21 cellular contexts compared by ENCODE assay signal in genomic region chr17:66398059-66398458, GRCh38.
DNase-seq lines count a peak whose midpoint lies in the region; ATAC-seq and TF ChIP-seq lines count a peak whose summit lies in the region.
"Had no signal": no experiment of that assay in that cellular context is flagged by ENCODE, and none has a peak within 500 bp of the region (broad histone marks: within the 10 kb centered on the region; RNA-seq: fewer than 3 reads in every experiment).

No MANE protein-coding gene starts in this region.

- H3K4me1 ChIP-seq in H9 (ENCODE audit: insufficient read depth, low read length), result no peaks in the 10 kb centered on the region
- peaks cover 4 to 30% (median 16%) of the 10 kb centered on the region in 4 donors for H3K4me1 ChIP-seq in liver (ENCODE audit: control insufficient read depth in 4 of 4, insufficient read depth in 4 of 4, low read length in 3 of 4)
- H3K4me1 ChIP-seq: SJSA1, thyroid gland had no signal

- H3K27ac ChIP-seq in H9 (ENCODE audit: insufficient read length, low read depth, low read length), result no peak overlapping the region
- no peak overlapping the region for H3K27ac ChIP-seq in liver (ENCODE audit: low read depth in 1 of 2, low read length in 2 of 2)
- H3K27ac ChIP-seq: coronary artery, KMS-11, PC-9, SJSA1, thyroid gland had no signal

- H2BK12ac ChIP-seq in H9 (ENCODE audit: insufficient read length, low read depth, low read length), result no peak overlapping the region

- H2AK5ac ChIP-seq in H9 (ENCODE audit: insufficient read length, low read length), result no peak overlapping the region

- H3K27me3 ChIP-seq in H9 (ENCODE audit: insufficient read depth, low read length) (no peaks in the 10 kb centered on the region), liver (ENCODE audit: control insufficient read depth in 4 of 4, insufficient read depth in 4 of 4, low read length in 3 of 4) (no peaks in the 10 kb centered on the region)
- H3K27me3 ChIP-seq: SJSA1, thyroid gland had no signal

- H3K9me3 ChIP-seq in H9 (ENCODE audit: control insufficient read depth, low read depth, low read length), result no peaks in the 10 kb centered on the region
- no peaks in the 10 kb centered on the region for H3K9me3 ChIP-seq in liver (ENCODE audit: control insufficient read depth in 4 of 4, low read length in 3 of 4)
- H3K9me3 ChIP-seq: SJSA1, thyroid gland had no signal

- no peaks in the 10 kb centered on the region for H4K20me1 ChIP-seq in H9 (ENCODE audit: control insufficient read depth, insufficient read depth, insufficient read length)

- CTCF ChIA-PET in MCF 10A (lab: Yijun Ruan, JAX), result no interaction called here

- no peak overlapping the region for H3K23ac ChIP-seq in H9 (ENCODE audit: insufficient read length, low read depth, low read length)

- no peak overlapping the region for H3T11ph ChIP-seq in H9 (ENCODE audit: low read length)

- no peaks in the 10 kb centered on the region for H3K79me1 ChIP-seq in H9 (ENCODE audit: insufficient read depth, low read depth, low read length, poor library complexity, severe bottlenecking)

- no peaks in the 10 kb centered on the region for H3K23me2 ChIP-seq in H9 (ENCODE audit: insufficient read length, low read depth, low read length, poor library complexity, severe bottlenecking)

- no peak overlapping the region for H3K4ac ChIP-seq in H9 (ENCODE audit: low read depth, low read length)

- peak overlapping the region; percentile 80 for H3K27ac Mint-ChIP-seq in T-helper 1 cell treated with Interleukin-12 subunit alpha and Interleukin-12 subunit beta and Interleukin-4 antibody, amounts not matched to agents 30 μg/mL and 1 μg/mL, for 36 hours
- no peak overlapping the region for H3K27ac Mint-ChIP-seq in H9
- H3K27ac Mint-ChIP-seq in activated T-helper 2 cell treated with anti-CD3 and anti-CD28 coated beads, Interferon-gamma antibody, Interleukin-2, Interleukin-4, amounts not matched to agents 10 μg/mL and 5 μg/mL and 100 μg/mL, durations not matched to agents 14 hours and 24 hours and 36 hours, result peak overlapping the region; percentile 86
- H3K27ac Mint-ChIP-seq in MCF 10A (ENCODE audit: low read depth, unreplicated experiment), result no peak overlapping the region
- H3K27ac Mint-ChIP-seq: B cell had no signal

- H2BK15ac ChIP-seq in H9 (ENCODE audit: low read depth, low read length), result no peak overlapping the region

- no peak overlapping the region for H2AFZ ChIP-seq in H9 (ENCODE audit: low read length)
- H2AFZ ChIP-seq: PC-9 had no signal

- 0 out of 3 replicates have a peak, but pooled peaks have one; percentile 13 for TF ChIP-seq CTCF in H9 (conservative IDR thresholded peaks at IDR 0.05)
- TF ChIP-seq CTCF in liver (IDR thresholded peaks at IDR 0.05; ENCODE audit: low read depth, low read length, missing input control), result no peak
- TF ChIP-seq CTCF in MCF 10A (IDR thresholded peaks at IDR 0.05; ENCODE audit: unreplicated experiment), result no peak

- H3K4me3 ChIP-seq in liver (ENCODE audit: low read depth in 1 of 3, low read length in 3 of 3), result no peak overlapping the region
- H3K4me3 ChIP-seq: coronary artery, PC-9, SJSA1, thyroid gland had no signal

- H4K91ac ChIP-seq in H9 (ENCODE audit: insufficient read length, low read depth, low read length), result no peak overlapping the region

- no peak overlapping the region for H2BK5ac ChIP-seq in H9 (ENCODE audit: insufficient read length, low read length)

- H2BK20ac ChIP-seq in H9 (ENCODE audit: low read depth, low read length, poor library complexity, severe bottlenecking), result no peak overlapping the region

- peak overlapping the region; percentile 69 for H3K4me3 Mint-ChIP-seq in T-helper 1 cell treated with Interleukin-12 subunit alpha and Interleukin-12 subunit beta and Interleukin-4 antibody, amounts not matched to agents 30 μg/mL and 1 μg/mL, for 36 hours
- H3K4me3 Mint-ChIP-seq in H9 (no peak overlapping the region), MCF 10A (ENCODE audit: unreplicated experiment) (no peak overlapping the region)
- H3K4me3 Mint-ChIP-seq in activated T-helper 2 cell treated with anti-CD3 and anti-CD28 coated beads, Interferon-gamma antibody, Interleukin-2, Interleukin-4, amounts not matched to agents 10 μg/mL and 5 μg/mL and 100 μg/mL, durations not matched to agents 14 hours and 24 hours and 36 hours (ENCODE audit: low read depth), result peak overlapping the region; percentile 66
- H3K4me3 Mint-ChIP-seq: B cell had no signal

- BruUV-seq in MCF 10A (replicated peaks; lab: Mats Ljungman, UMichigan), result no TSS peak

- H3K36me3 Mint-ChIP-seq in T-helper 1 cell treated with Interleukin-12 subunit alpha and Interleukin-12 subunit beta and Interleukin-4 antibody, amounts not matched to agents 30 μg/mL and 1 μg/mL, for 36 hours (ENCODE audit: low read depth), result peaks cover 38% of the 10 kb centered on the region
- H3K36me3 Mint-ChIP-seq in H9 (ENCODE audit: insufficient read depth in 1 of 3, low read depth in 3 of 3) (peaks cover 0 to 2% (median 0%) of the 10 kb centered on the region in 3 experiments; a peak in 1 of 7 replicates), MCF 10A (ENCODE audit: insufficient read depth, unreplicated experiment) (peaks cover 6% of the 10 kb centered on the region)
- peaks cover 60% of the 10 kb centered on the region for H3K36me3 Mint-ChIP-seq in activated T-helper 2 cell treated with anti-CD3 and anti-CD28 coated beads, Interferon-gamma antibody, Interleukin-2, Interleukin-4, amounts not matched to agents 10 μg/mL and 5 μg/mL and 100 μg/mL, durations not matched to agents 14 hours and 24 hours and 36 hours (ENCODE audit: low read depth)

- no peak overlapping the region for H3K18ac ChIP-seq in H9 (ENCODE audit: insufficient read length, low read depth, low read length)

- H3K27me3 Mint-ChIP-seq in T-helper 1 cell treated with Interleukin-12 subunit alpha and Interleukin-12 subunit beta and Interleukin-4 antibody, amounts not matched to agents 30 μg/mL and 1 μg/mL, for 36 hours (ENCODE audit: low read depth), result no peaks in the 10 kb centered on the region
- no peaks in the 10 kb centered on the region for H3K27me3 Mint-ChIP-seq in H9 (ENCODE audit: low read depth)
- no peaks in the 10 kb centered on the region for H3K27me3 Mint-ChIP-seq in activated T-helper 2 cell treated with anti-CD3 and anti-CD28 coated beads, Interferon-gamma antibody, Interleukin-2, Interleukin-4, amounts not matched to agents 10 μg/mL and 5 μg/mL and 100 μg/mL, durations not matched to agents 14 hours and 24 hours and 36 hours (ENCODE audit: low read depth)
- H3K27me3 Mint-ChIP-seq in MCF 10A (ENCODE audit: insufficient read depth, unreplicated experiment), result no peaks in the 10 kb centered on the region
- H3K27me3 Mint-ChIP-seq: B cell had no signal

- H4K5ac ChIP-seq in H9 (ENCODE audit: insufficient read length, low read depth, low read length), result no peak overlapping the region

- H3K56ac ChIP-seq in H9 (ENCODE audit: insufficient read length, low read depth, low read length), result no peak overlapping the region

- peak in 1 of 2 donors; percentile 3 for TF ChIP-seq RAD21 in liver (IDR thresholded peaks at IDR 0.05)

- no peak for ATAC-seq in left ventricle myocardium superior

- no peak overlapping the region for H4K8ac ChIP-seq in H9 (replicated peaks; ENCODE audit: insufficient read length, low read depth, low read length)

- peaks cover 3% of the 10 kb centered on the region for H3K9me3 Mint-ChIP-seq in T-helper 1 cell treated with Interleukin-12 subunit alpha and Interleukin-12 subunit beta and Interleukin-4 antibody, amounts not matched to agents 30 μg/mL and 1 μg/mL, for 36 hours
- H3K9me3 Mint-ChIP-seq in H9, result no peaks in the 10 kb centered on the region; a peak in 2 of 5 replicates
- no peaks in the 10 kb centered on the region for H3K9me3 Mint-ChIP-seq in activated T-helper 2 cell treated with anti-CD3 and anti-CD28 coated beads, Interferon-gamma antibody, Interleukin-2, Interleukin-4, amounts not matched to agents 10 μg/mL and 5 μg/mL and 100 μg/mL, durations not matched to agents 14 hours and 24 hours and 36 hours
- H3K9me3 Mint-ChIP-seq in MCF 10A (ENCODE audit: unreplicated experiment), result no peaks in the 10 kb centered on the region

- no peak overlapping the region for H2BK120ac ChIP-seq in H9 (ENCODE audit: low read depth, low read length, poor library complexity, severe bottlenecking)

- H3K4me1 Mint-ChIP-seq in T-helper 1 cell treated with Interleukin-12 subunit alpha and Interleukin-12 subunit beta and Interleukin-4 antibody, amounts not matched to agents 30 μg/mL and 1 μg/mL, for 36 hours (ENCODE audit: low read depth), result peaks cover 60% of the 10 kb centered on the region
- H3K4me1 Mint-ChIP-seq in H9, result peaks cover 0 to 2% of the 10 kb centered on the region in 2 experiments; a peak in 1 of 4 replicates
- H3K4me1 Mint-ChIP-seq in activated T-helper 2 cell treated with anti-CD3 and anti-CD28 coated beads, Interferon-gamma antibody, Interleukin-2, Interleukin-4, amounts not matched to agents 10 μg/mL and 5 μg/mL and 100 μg/mL, durations not matched to agents 14 hours and 24 hours and 36 hours (ENCODE audit: low read depth), result peaks cover 70% of the 10 kb centered on the region
- peaks cover 6% of the 10 kb centered on the region for H3K4me1 Mint-ChIP-seq in MCF 10A (ENCODE audit: insufficient read depth, unreplicated experiment)
- H3K4me1 Mint-ChIP-seq: B cell had no signal

- intact Hi-C loops in activated T-helper 2 cell treated with anti-CD3 and anti-CD28 coated beads, Interferon-gamma antibody, Interleukin-2, Interleukin-4, amounts not matched to agents 10 μg/mL and 5 μg/mL and 100 μg/mL, durations not matched to agents 14 hours and 24 hours and 36 hours (cut with micrococcal nuclease), result loop anchor here (1.0 to 2.0 kb wide), 3 partner anchors 34 to 235 kb away; no protein-coding TSS in a partner anchor
- intact Hi-C loops in MCF 10A (cut with micrococcal nuclease), result no loop called here
- intact Hi-C loops in left ventricle myocardium superior (cut with micrococcal nuclease), result no loop called here

- H3K9ac ChIP-seq in H9 (ENCODE audit: extremely low read depth, insufficient read length, low read length) (no peak overlapping the region), liver (ENCODE audit: low read depth in 1 of 2, low read length in 2 of 2) (no peak overlapping the region)
- H3K9ac ChIP-seq: KMS-11 had no signal

- no peaks in the 10 kb centered on the region for H3K79me2 ChIP-seq in H9 (ENCODE audit: insufficient read depth, low read length)

- DNase-seq in T-helper 1 cell, result no peak
- no peak for DNase-seq in H9
- DNase-seq in activated T-helper 2 cell treated with anti-CD3 and anti-CD28 coated beads, Interferon-gamma antibody, Interleukin-2, Interleukin-4, amounts not matched to agents 10 μg/mL and 5 μg/mL and 100 μg/mL, durations not matched to agents 14 hours and 24 hours and 36 hours (ENCODE audit: low spot score), result no peak
- no peak for DNase-seq in MCF 10A (ENCODE audit: unreplicated experiment)
- no peak for DNase-seq in NCI-H2029 (lab: John Stamatoyannopoulos, UW)
- DNase-seq in left ventricle myocardium superior, result no peak
- DNase-seq: 8988T; activated effector memory CD4-positive, alpha-beta T cell treated with Interleukin-2 at 50 U/mL for 16 hours; foreskin melanocyte; kidney glomerular epithelial cell; NCI-H1105; NCI-H748 treated with DMSO at 0.1 percent for 48 hours; PC-9; stimulated activated CD4-positive, alpha-beta T cell treated with anti-CD3 and anti-CD28 coated beads, Interleukin-12 subunit alpha, Interleukin-12 subunit beta, amount 100 ng/mL, for 4 hours; thyroid gland had no signal

- no peak overlapping the region for H3K14ac ChIP-seq in H9 (ENCODE audit: insufficient read depth, low read length)

- H3K4me2 ChIP-seq in H9 (ENCODE audit: insufficient read depth, insufficient read length, low read length), result no peak overlapping the region
- H3K4me2 ChIP-seq: KMS-11, PC-9 had no signal

- POLR2A ChIA-PET in MCF 10A (lab: Yijun Ruan, JAX), result interaction anchor here (0.8 kb wide), 1 partner anchor 109 kb away, joined by 3 read pairs; no protein-coding TSS in a partner anchor

- H3K36me3 ChIP-seq in liver (ENCODE audit: control insufficient read depth in 4 of 4, insufficient read depth in 3 of 4, low read depth in 1 of 4, low read length in 3 of 4), result peaks cover 0 to 3% (median 0%) of the 10 kb centered on the region in 4 donors
- H3K36me3 ChIP-seq: thyroid gland had no signal

- WGBS in H9 (ENCODE audit: extremely low coverage, insufficient read length, low lambda C conversion rate), result no CpG with 5 or more reads among the region's 4 CpGs
- WGBS in liver, result 18% methylated on average over 4 of the region's 4 CpGs

Comparison
In these comparisons a context has a peak if more than half of its experiments do, and no peak if none do; other contexts are left out.
1. H3K27ac Mint-ChIP-seq: peak in T-helper 1 cell treated with Interleukin-12 subunit alpha and Interleukin-12 subunit beta and Interleukin-4 antibody, amounts not matched to agents 30 μg/mL and 1 μg/mL, for 36 hours (single experiment) and activated T-helper 2 cell treated with anti-CD3 and anti-CD28 coated beads, Interferon-gamma antibody, Interleukin-2, Interleukin-4, amounts not matched to agents 10 μg/mL and 5 μg/mL and 100 μg/mL, durations not matched to agents 14 hours and 24 hours and 36 hours (single experiment); none in H9 (0 of 3) and MCF 10A (single experiment).
2. H3K4me3 Mint-ChIP-seq: peak in T-helper 1 cell treated with Interleukin-12 subunit alpha and Interleukin-12 subunit beta and Interleukin-4 antibody, amounts not matched to agents 30 μg/mL and 1 μg/mL, for 36 hours (single experiment) and activated T-helper 2 cell treated with anti-CD3 and anti-CD28 coated beads, Interferon-gamma antibody, Interleukin-2, Interleukin-4, amounts not matched to agents 10 μg/mL and 5 μg/mL and 100 μg/mL, durations not matched to agents 14 hours and 24 hours and 36 hours (single experiment); none in H9 (0 of 2) and MCF 10A (single experiment).